ENCODE assay signal across 1 cellular context in genomic region chr1:217965156-217965786, GRCh38.
TF ChIP-seq lines count a peak whose summit lies in the region.

No MANE protein-coding gene starts in this region.

TF ChIP-seq in HepG2, 621 proteins besides CTCF, POLR2A, EP300 and RAD21 (continued from another document):
- no peak for TF ChIP-seq ZBTB40 (IDR thresholded peaks at IDR 0.05)
- TF ChIP-seq ZBTB40 (CRISPR knock-in tag; IDR thresholded peaks at IDR 0.05) = no peak
- no peak for TF ChIP-seq RARA (CRISPR knock-in tag; IDR thresholded peaks at IDR 0.05)
- no peak for TF ChIP-seq XBP1 (CRISPR knock-in tag; IDR thresholded peaks at IDR 0.05)
- TF ChIP-seq KDM4B (CRISPR knock-in tag; IDR thresholded peaks at IDR 0.05) = no peak
- TF ChIP-seq ZFX (CRISPR knock-in tag; IDR thresholded peaks at IDR 0.05; ENCODE audit: low read depth) = no peak
- no peak for TF ChIP-seq ZNF207 (IDR thresholded peaks at IDR 0.05; ENCODE audit: borderline replicate concordance)
- no peak for TF ChIP-seq ZNF124 (CRISPR knock-in tag; IDR thresholded peaks at IDR 0.05)
- TF ChIP-seq SOX6 (IDR thresholded peaks at IDR 0.05) = no peak
- no peak for TF ChIP-seq SOX6 (CRISPR knock-in tag; IDR thresholded peaks at IDR 0.05)
- no peak for TF ChIP-seq ZNF558 (CRISPR knock-in tag; IDR thresholded peaks at IDR 0.05; ENCODE audit: borderline replicate concordance)
- TF ChIP-seq MBD4 (IDR thresholded peaks at IDR 0.05; ENCODE audit: borderline replicate concordance, low read length) = no peak
